Comparison of ENCODE assay signal across 9 cellular contexts in the genomic region with DNA sequence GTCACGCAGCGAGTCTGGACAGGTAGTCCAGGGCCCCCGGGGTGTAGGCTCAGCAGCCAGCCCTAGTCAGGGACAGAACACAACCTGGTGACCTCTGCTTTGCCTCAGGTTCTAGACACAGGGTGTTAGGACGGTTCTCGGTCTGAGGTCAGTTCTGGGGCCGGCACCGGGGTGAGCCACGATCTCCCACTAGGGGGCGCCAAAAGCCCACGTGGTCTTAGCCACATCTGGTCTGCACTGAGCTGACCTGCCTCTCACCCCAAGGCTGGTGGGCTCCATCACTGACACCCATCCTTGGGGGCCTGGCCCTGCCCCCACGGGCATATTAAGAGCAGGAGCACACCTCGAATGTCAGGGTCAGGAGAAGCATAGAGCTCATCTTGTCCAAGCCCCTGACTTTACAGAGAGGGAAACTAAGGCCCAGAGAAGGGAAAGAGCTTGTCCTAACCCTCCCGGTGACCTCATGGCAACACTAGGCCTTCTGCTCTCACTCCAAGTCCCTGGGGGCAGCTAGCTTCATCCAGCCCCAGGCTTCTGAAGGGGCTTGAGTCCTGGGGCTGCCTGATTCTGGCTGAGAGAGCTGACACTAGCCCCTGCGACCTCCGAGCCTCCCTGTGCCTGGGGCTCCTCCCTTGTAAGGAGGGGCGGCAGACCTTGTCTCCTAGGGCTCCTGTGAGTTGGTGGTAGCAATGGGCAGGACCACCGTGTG. TPM values are rescaled to one million over a fixed set of nuclear protein-coding genes. Genes with fewer than 3 reads are reported as not detected.
DNase-seq lines count a peak whose midpoint lies in the region; ATAC-seq and TF ChIP-seq lines count a peak whose summit lies in the region.
"Had no signal": no experiment of that assay in that cellular context is flagged by ENCODE, and none has a peak within 500 bp of the region (broad histone marks: within the 10 kb centered on the region; RNA-seq: fewer than 3 reads in every experiment).

No MANE protein-coding gene starts in this region.

- ATAC-seq in GM21515 (IDR thresholded peaks at IDR 0.05; ENCODE audit: unreplicated experiment) (peak; percentile 68), T-cell (replicated peaks in 1 of 4) (peak; percentile 68 to 85 (median 81)), GM19324 (IDR thresholded peaks at IDR 0.05; ENCODE audit: low FRiP score, unreplicated experiment) (no peak)

- H3K27me3 ChIP-seq in left ventricle myocardium inferior (ENCODE audit: low read depth) (no peaks in the 10 kb centered on the region), sigmoid colon (no peaks in the 10 kb centered on the region)

- TF ChIP-seq POLR2A in sigmoid colon (IDR thresholded peaks at IDR 0.05), result no peak

- no peak overlapping the region for H3K4me3 ChIP-seq in LNCaP clone FGC (ENCODE audit: low read depth, low read length)
- H3K4me3 ChIP-seq in left ventricle myocardium inferior, result no peak overlapping the region
- no peak overlapping the region for H3K4me3 ChIP-seq in sigmoid colon

- DNase-seq in COLO668 (lab: John Stamatoyannopoulos, UW; ENCODE audit: unreplicated experiment) (peak; percentile 58), LNCaP clone FGC (ENCODE audit: low read depth) (no peak), T-cell (peak in 30 of 34 experiments; percentile 21 to 79 (median 55)), left ventricle myocardium inferior (peak; percentile 81), sigmoid colon (peak; percentile 87)
- DNase-seq in activated naive CD8-positive, alpha-beta T cell treated with anti-CD3 and anti-CD28 coated beads, Interleukin-2, amount 50 U/mL, for 16 hours (ENCODE audit: low read depth, low spot score), result peak; percentile 55

- no peaks in the 10 kb centered on the region for H3K9me3 ChIP-seq in left ventricle myocardium inferior (replicated peaks)
- H3K9me3 ChIP-seq in sigmoid colon, result no peaks in the 10 kb centered on the region

- H3K4me1 Mint-ChIP-seq in T-cell, result peaks cover 18 to 25% (median 23%) of the 10 kb centered on the region in 3 donors

- H3K36me3 Mint-ChIP-seq in T-cell, result no peaks in the 10 kb centered on the region

- H3K27ac ChIP-seq in left ventricle myocardium inferior (replicated peaks) (no peak overlapping the region), sigmoid colon (no peak overlapping the region)

- no peaks in the 10 kb centered on the region for H3K4me1 ChIP-seq in left ventricle myocardium inferior
- H3K4me1 ChIP-seq in sigmoid colon, result peaks cover 0 to 13% (median 10%) of the 10 kb centered on the region in 4 donors

- CTCF ChIA-PET in T-cell (lab: Charles Lee), result interaction anchor here (0.6 to 1.9 kb wide), 12 partner anchors 9 to 336 kb away, joined by 3 to 10 read pairs (median 3); a partner anchor contains a TSS

- no peak for TF ChIP-seq EP300 in sigmoid colon (IDR thresholded peaks at IDR 0.05)

- POLR2A ChIA-PET in T-cell (lab: Charles Lee), result no interaction called here

- H3K9me3 Mint-ChIP-seq in T-cell, result no peaks in the 10 kb centered on the region

- H3K27me3 Mint-ChIP-seq in T-cell, result peaks cover 0 to 3% of the 10 kb centered on the region in 2 donors

- H3K27ac Mint-ChIP-seq in T-cell, result peak overlapping the region; percentile 14 to 58

- intact Hi-C loops in left ventricle myocardium inferior (cut with micrococcal nuclease), result no loop called here
- intact Hi-C loops in sigmoid colon (cut with DNase I), result loop anchor here (5.0 kb wide), 1 partner anchor 144 kb away; no protein-coding TSS in a partner anchor

- H3K4me3 Mint-ChIP-seq in T-cell, result no peak overlapping the region

- H3K36me3 ChIP-seq in left ventricle myocardium inferior (no peaks in the 10 kb centered on the region), sigmoid colon (no peaks in the 10 kb centered on the region)

- WGBS in sigmoid colon, 2 donors, result 33 to 41% methylated on average over 17 of the region's 17 CpGs

- TF ChIP-seq CTCF in LNCaP clone FGC (IDR thresholded peaks at IDR 0.05; ENCODE audit: control insufficient read depth, extremely low read depth, insufficient read depth) (peak; percentile 84), left ventricle myocardium inferior (IDR thresholded peaks at IDR 0.05; ENCODE audit: borderline replicate concordance) (peak; percentile 95), sigmoid colon (IDR thresholded peaks at IDR 0.05) (peak; percentile 72 to 91 (median 88))

RNA-seq across cellular contexts. Expression of a gene that starts 9.0 kb away (rescaled TPM):
- total RNA-seq in T-cell (under 1 TPM in 1 of 5 donors, not detected in 4; 0.09 TPM), left ventricle myocardium inferior (not detected), sigmoid colon (not detected)
- under 1 TPM in 1 of 3 donors, not detected in 2; 0.19 TPM for polyA plus RNA-seq in sigmoid colon
- total RNA-seq: T-helper 2 cell treated with Interferon-gamma antibody and Interleukin-4, amounts not matched to agents 100 ng/mL and 5 ng/mL, for 36 hours had no signal

RNA-seq across cellular contexts. Expression of a gene that starts 43.6 kb away (rescaled TPM):
- total RNA-seq in T-cell (10 to 100 TPM in 3 of 5 donors, 1 to 10 TPM in 2; 4.9 to 23.3 (median 20.8) TPM), left ventricle myocardium inferior (2.2 TPM), sigmoid colon (1 to 10 TPM; 2.3 to 2.9 (median 2.6) TPM)
- polyA plus RNA-seq in sigmoid colon, result 10 to 100 TPM; 10.2 to 23.8 (median 22.0) TPM
